In the genomic region with DNA sequence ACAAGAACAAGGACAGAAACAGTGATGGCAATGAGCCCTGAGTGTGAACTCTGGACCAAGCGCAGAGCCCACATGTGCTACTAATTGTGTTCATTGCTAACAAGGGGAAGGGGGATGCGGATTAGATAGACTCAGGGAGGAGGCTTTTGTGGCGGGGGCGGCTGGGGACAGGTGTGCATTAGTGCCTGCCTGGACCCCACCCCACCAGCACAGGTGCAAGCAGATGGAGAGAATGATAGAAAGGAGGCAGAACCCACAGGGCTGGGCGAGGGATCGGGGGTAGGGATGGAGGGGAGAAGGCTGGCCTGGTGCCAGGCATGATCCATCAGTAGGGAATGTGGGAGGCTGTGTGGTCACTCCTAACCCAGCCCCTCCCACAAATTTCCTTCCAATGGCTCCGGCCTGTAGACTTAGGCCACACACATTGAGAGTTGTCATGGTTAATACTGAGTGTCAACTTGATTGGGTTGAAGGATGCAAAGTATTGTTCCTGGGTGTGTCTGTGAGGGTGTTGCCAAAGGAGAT, we compare ENCODE assay signal across 26 cellular contexts. TPM values are rescaled to one million over a fixed set of nuclear protein-coding genes. Genes with fewer than 3 reads are reported as not detected.
"Had no signal": no experiment of that assay in that cellular context is flagged by ENCODE, and none has a peak within 500 bp of the region (broad histone marks: within the 10 kb centered on the region; RNA-seq: fewer than 3 reads in every experiment).

No MANE protein-coding gene starts in this region.

- H3K4me1 Mint-ChIP-seq: activated B cell treated with CpG ODN at 0.5 μM for 24 hours; activated CD4-positive, alpha-beta T cell treated with anti-CD3 and anti-CD28 coated beads for 36 hours; T-helper 17 cell had no signal

- H3K4me1 ChIP-seq: esophagus squamous epithelium, gastroesophageal sphincter, heart right ventricle, left lung, spleen, upper lobe of left lung had no signal

- DNase-seq: activated B cell treated with CpG ODN at 0.5 μM for 24 hours; activated CD4-positive, alpha-beta T cell treated with anti-CD3 and anti-CD28 coated beads for 36 hours; activated CD4-positive, alpha-beta T cell treated with anti-CD3 and anti-CD28 coated beads, Interleukin-2, amount 50 U/mL, for 48 hours; activated CD8-positive, alpha-beta memory T cell treated with anti-CD3 and anti-CD28 coated beads, Interleukin-2, amount 50 U/mL, for 48 hours; activated naive CD4-positive, alpha-beta T cell treated with anti-CD3 and anti-CD28 coated beads for 36 hours; activated T-cell treated with anti-CD3 and anti-CD28 coated beads, Interleukin-2, amount 50 U/mL, for 4 hours; amygdala; central memory CD4-positive, alpha-beta T cell; dorsolateral prefrontal cortex; effector memory CD8-positive, alpha-beta T cell; esophagus squamous epithelium; heart right ventricle; kidney glomerular epithelial cell; left lung; naive thymus-derived CD4-positive, alpha-beta T cell; spleen; stimulated activated CD4-positive, alpha-beta T cell treated with anti-CD3 and anti-CD28 coated beads, Interleukin-4, amount 100 ng/mL, for 1 hour; stimulated activated naive CD4-positive, alpha-beta T cell; T-helper 17 cell; upper lobe of left lung had no signal

- H3K36me3 ChIP-seq: esophagus squamous epithelium, gastroesophageal sphincter, heart right ventricle, left lung, neural progenitor cell, spleen, thoracic aorta, upper lobe of left lung had no signal

- H3K4me3 ChIP-seq: dorsolateral prefrontal cortex, esophagus squamous epithelium, gastroesophageal sphincter, heart right ventricle, left lung, lung, neural progenitor cell, spleen, thoracic aorta, upper lobe of left lung had no signal

- H3K27ac ChIP-seq: dorsolateral prefrontal cortex, esophagus squamous epithelium, gastroesophageal sphincter, heart right ventricle, left lung, neural progenitor cell, spleen, thoracic aorta, upper lobe of left lung had no signal

- H3K4me2 ChIP-seq: neural progenitor cell had no signal

- H2AFZ ChIP-seq: neural progenitor cell had no signal

- H3K4me3 Mint-ChIP-seq: activated B cell treated with CpG ODN at 0.5 μM for 24 hours; activated CD4-positive, alpha-beta T cell treated with anti-CD3 and anti-CD28 coated beads for 36 hours; activated naive CD4-positive, alpha-beta T cell treated with anti-CD3 and anti-CD28 coated beads for 36 hours; activated T-cell treated with anti-CD3 and anti-CD28 coated beads, Interleukin-2, amount 50 U/mL, for 4 hours; effector memory CD8-positive, alpha-beta T cell; naive thymus-derived CD4-positive, alpha-beta T cell; neural progenitor cell; T-helper 17 cell had no signal

- ATAC-seq: activated CD4-positive, alpha-beta T cell treated with anti-CD3 and anti-CD28 coated beads for 36 hours; activated T-cell treated with anti-CD3 and anti-CD28 coated beads, Interleukin-2, amount 50 U/mL, for 4 hours; effector memory CD8-positive, alpha-beta T cell; gastroesophageal sphincter; heart right ventricle; left lung; naive thymus-derived CD4-positive, alpha-beta T cell; T-helper 17 cell had no signal

- H3K27me3 ChIP-seq: neural progenitor cell, upper lobe of left lung had no signal

- H3K9ac ChIP-seq: neural progenitor cell had no signal

- H3K27ac Mint-ChIP-seq: activated B cell treated with CpG ODN at 0.5 μM for 24 hours; activated CD4-positive, alpha-beta T cell treated with anti-CD3 and anti-CD28 coated beads for 36 hours; activated naive CD4-positive, alpha-beta T cell treated with anti-CD3 and anti-CD28 coated beads for 36 hours; effector memory CD8-positive, alpha-beta T cell; naive thymus-derived CD4-positive, alpha-beta T cell; progenitor cell of endocrine pancreas; T-helper 17 cell had no signal

- H3K36me3 Mint-ChIP-seq: naive thymus-derived CD4-positive, alpha-beta T cell; neural progenitor cell had no signal

- H3K9me3 Mint-ChIP-seq: activated B cell treated with CpG ODN at 0.5 μM for 24 hours; activated naive CD4-positive, alpha-beta T cell treated with anti-CD3 and anti-CD28 coated beads for 36 hours; activated T-cell treated with anti-CD3 and anti-CD28 coated beads, Interleukin-2, amount 50 U/mL, for 4 hours; effector memory CD8-positive, alpha-beta T cell; neural progenitor cell had no signal

- H3K9me3 ChIP-seq: esophagus squamous epithelium, gastroesophageal sphincter, heart right ventricle, left lung, spleen, thoracic aorta, upper lobe of left lung had no signal

RNA-seq across cellular contexts. Expression of a gene that starts 30.5 kb away (rescaled TPM):
- total RNA-seq: activated CD4-positive, alpha-beta T cell treated with anti-CD3 and anti-CD28 coated beads for 36 hours; activated CD8-positive, alpha-beta memory T cell treated with anti-CD3 and anti-CD28 coated beads for 36 hours; activated naive CD4-positive, alpha-beta T cell treated with anti-CD3 and anti-CD28 coated beads for 36 hours; T-helper 17 cell had no signal
- polyA plus RNA-seq: naive thymus-derived CD4-positive, alpha-beta T cell had no signal
